27 cellular contexts compared by ENCODE assay signal in genomic region chr13:57491318-57491717, GRCh38.
DNase-seq lines count a peak whose midpoint lies in the region; ATAC-seq, FAIRE-seq and TF ChIP-seq lines count a peak whose summit lies in the region.
"Had no signal": no experiment of that assay in that cellular context is flagged by ENCODE, and none has a peak within 500 bp of the region (broad histone marks: within the 10 kb centered on the region; RNA-seq: fewer than 3 reads in every experiment).

No MANE protein-coding gene starts in this region.

- peaks cover 18% of the 10 kb centered on the region; the same call in 1 of the 2 replicates for H3K9me3 ChIP-seq in HepG2 (ENCODE audit: low read length)
- no peaks in the 10 kb centered on the region for H3K9me3 ChIP-seq in right lobe of liver
- no peaks in the 10 kb centered on the region for H3K9me3 ChIP-seq in Loucy (ENCODE audit: insufficient read depth, low read depth, low read length)
- H3K9me3 ChIP-seq in H1 (ENCODE audit: insufficient read depth in 2 of 2, low read depth in 1 of 2, low read length in 1 of 2) = no peaks in the 10 kb centered on the region; a peak in 1 of 4 replicates
- H3K9me3 ChIP-seq: BE2C, BLaER1 had no signal

- no peaks in the 10 kb centered on the region for H4K20me1 ChIP-seq in HepG2 (ENCODE audit: insufficient read depth, low read length)
- no peaks in the 10 kb centered on the region for H4K20me1 ChIP-seq in Loucy (ENCODE audit: insufficient read depth, low read length, poor library complexity, severe bottlenecking)
- H4K20me1 ChIP-seq in H1 (replicated peaks in 1 of 2; ENCODE audit: control insufficient read depth in 1 of 2, insufficient read depth in 2 of 2, low read length in 2 of 2) = no peaks in the 10 kb centered on the region
- H4K20me1 ChIP-seq: BLaER1 had no signal

- WGBS in HepG2 (ENCODE audit: low lambda C conversion rate) = 4% methylated on average over 1 of the region's 1 CpG
- WGBS in right lobe of liver (ENCODE audit: insufficient coverage, low coverage, low lambda C conversion rate, missing lambda C conversion rate) = 41% methylated on average over 1 of the region's 1 CpG
- WGBS in H1 (ENCODE audit: extremely low coverage in 1 of 2, insufficient coverage in 1 of 2, insufficient read length in 1 of 2, insufficient replicate concordance in 2 of 2, low coverage in 1 of 2, low lambda C conversion rate in 2 of 2, missing lambda C conversion rate in 1 of 2), 2 experiments = 96% methylated on average over 1 of the region's 1 CpG; no CpG with 5 or more reads in 1 of the 2 experiments

- no peaks in the 10 kb centered on the region for H3F3A ChIP-seq in Loucy (ENCODE audit: low read depth)

- DNase-seq in HepG2 (ENCODE audit: low spot score) = no peak
- no peak for DNase-seq in right lobe of liver
- DNase-seq in H1 (ENCODE audit: low read depth in 1 of 2, low spot score in 2 of 2) = no peak
- DNase-seq in NCI-H774 (lab: John Stamatoyannopoulos, UW) = no peak
- DNase-seq in amygdala (lab: John Stamatoyannopoulos, UW) = no peak
- DNase-seq: ACHN; BE2C; C1 segment of cervical spinal cord; CD4-positive, alpha-beta memory T cell; CD4-positive, CD25-positive, alpha-beta regulatory T cell; CD8-positive, alpha-beta memory T cell; COR-L47; DMS 273 treated with DMSO at 0.1 percent for 48 hours; DMS153; DMS53; DMS79; DND-41; EL; GDM1 had no signal

- TF ChIP-seq EP300 in HepG2 (IDR thresholded peaks at IDR 0.05; ENCODE audit: low read depth in 2 of 2, low read length in 2 of 2) (no peak), HepG2 (CRISPR knock-in tag; IDR thresholded peaks at IDR 0.05; ENCODE audit: borderline replicate concordance) (no peak), H1 (IDR thresholded peaks at IDR 0.05; ENCODE audit: borderline replicate concordance in 1 of 2, low read depth in 2 of 2, low read length in 2 of 2) (no peak)

- H3K4me1 ChIP-seq in HepG2 (ENCODE audit: insufficient read depth, low read length) (no peaks in the 10 kb centered on the region), right lobe of liver (no peaks in the 10 kb centered on the region), Loucy (ENCODE audit: insufficient read depth, low read length, poor library complexity, severe bottlenecking) (no peaks in the 10 kb centered on the region), H1 (replicated peaks in 1 of 4; ENCODE audit: control insufficient read depth in 3 of 4, insufficient read depth in 4 of 4, low read length in 3 of 4) (no peaks in the 10 kb centered on the region)
- H3K4me1 ChIP-seq: BE2C, BLaER1 had no signal

- H3K4ac ChIP-seq in H1 (replicated peaks; ENCODE audit: insufficient read length, low read depth, low read length) = no peak overlapping the region

- no peak overlapping the region for H3K18ac ChIP-seq in H1 (ENCODE audit: extremely low read depth, low read length)

- H3K36me3 ChIP-seq in HepG2 (replicated peaks in 1 of 2; ENCODE audit: control insufficient read depth in 1 of 2, insufficient read depth in 2 of 2, low read length in 2 of 2) = no peaks in the 10 kb centered on the region
- no peaks in the 10 kb centered on the region for H3K36me3 ChIP-seq in right lobe of liver
- H3K36me3 ChIP-seq in Loucy (ENCODE audit: insufficient read depth, low read length) = no peaks in the 10 kb centered on the region
- H3K36me3 ChIP-seq in H1 (ENCODE audit: control insufficient read depth in 2 of 4, insufficient read depth in 4 of 4, low read length in 3 of 4) = no peaks in the 10 kb centered on the region
- H3K36me3 ChIP-seq: BE2C, BLaER1 had no signal

- TF ChIP-seq CTCF in HepG2 (CRISPR knock-in tag; IDR thresholded peaks at IDR 0.05) (no peak), right lobe of liver (IDR thresholded peaks at IDR 0.05) (no peak), Loucy (conservative IDR thresholded peaks at IDR 0.05; ENCODE audit: low read length) (no peak), H1 (IDR thresholded peaks at IDR 0.05; ENCODE audit: control extremely low read depth in 1 of 3, insufficient read depth in 1 of 3, low read depth in 1 of 3, low read length in 3 of 3) (no peak)

- no peak overlapping the region for H3K56ac ChIP-seq in H1 (replicated peaks; ENCODE audit: insufficient read length, low read depth, low read length)

- in situ Hi-C loops in HepG2 (cut with HindIII; ENCODE audit: extremely low pct_ligation_motif_present, low pct_unique_long_range_greater_than_20kb) = no loop called here

- CTCF ChIA-PET in HepG2 (lab: Yijun Ruan, JAX; ENCODE audit: low intra/inter-chr PET ratio, low total read pairs) (no interaction called here), H1 (lab: Charles Lee; ENCODE audit: partially characterized antibody) (no interaction called here)

- no peaks in the 10 kb centered on the region for H3K23me2 ChIP-seq in H1 (ENCODE audit: low read depth, low read length)

- H3K4me3 ChIP-seq in HepG2 (replicated peaks in 1 of 3; ENCODE audit: insufficient read depth in 1 of 3, low read depth in 2 of 3, low read length in 3 of 3) (no peak overlapping the region), right lobe of liver (no peak overlapping the region), Loucy (ENCODE audit: low read length, poor library complexity, severe bottlenecking) (no peak overlapping the region), H1 (ENCODE audit: extremely low read depth in 1 of 4, insufficient read depth in 2 of 4, low read depth in 3 of 4, low read length in 4 of 4) (no peak overlapping the region)
- H3K4me3 ChIP-seq: BLaER1, GM12878 had no signal

- H3K79me2 ChIP-seq in HepG2 (ENCODE audit: insufficient read depth, low read length) = no peaks in the 10 kb centered on the region
- no peaks in the 10 kb centered on the region for H3K79me2 ChIP-seq in Loucy (ENCODE audit: insufficient read depth, low read length)
- H3K79me2 ChIP-seq in H1 (ENCODE audit: control insufficient read depth in 1 of 2, insufficient read depth in 2 of 2, low read length in 2 of 2) = no peaks in the 10 kb centered on the region

- no peak for FAIRE-seq in HepG2 (lab: Jason Lieb, UNC)
- no peak for FAIRE-seq in H1 (lab: Jason Lieb, UNC)
- FAIRE-seq: GM12878, GM12892, GM18507, GM19239 had no signal

- H3K79me1 ChIP-seq in H1 (ENCODE audit: low read depth, low read length) = no peaks in the 10 kb centered on the region

- no peak overlapping the region for H4K8ac ChIP-seq in H1 (ENCODE audit: extremely low read depth, insufficient read depth, low read length)

- no peak overlapping the region for H3K27ac ChIP-seq in HepG2 (ENCODE audit: extremely low read length, insufficient read depth, low read length)
- no peak overlapping the region for H3K27ac ChIP-seq in right lobe of liver
- H3K27ac ChIP-seq in H1 (ENCODE audit: low read depth, low read length) = no peak overlapping the region
- H3K27ac ChIP-seq: 22Rv1, BLaER1 had no signal

- BruUV-seq in HepG2 (replicated peaks; lab: Mats Ljungman, UMichigan) = no TSS peak

- H2BK12ac ChIP-seq in H1 (ENCODE audit: low read depth, low read length) = no peak overlapping the region

- no peak overlapping the region for H3K4me2 ChIP-seq in HepG2 (ENCODE audit: low read depth, low read length)
- peak overlapping the region; percentile 4 for H3K4me2 ChIP-seq in Loucy (ENCODE audit: low read depth, low read length, poor library complexity, severe bottlenecking)
- no peak overlapping the region for H3K4me2 ChIP-seq in H1 (ENCODE audit: insufficient read depth in 1 of 2, low read depth in 2 of 2, low read length in 2 of 2)
- H3K4me2 ChIP-seq: BLaER1 had no signal

- H3K9ac ChIP-seq in HepG2 (ENCODE audit: insufficient read depth, low read depth, low read length) (no peak overlapping the region), Loucy (ENCODE audit: low read depth, low read length, poor library complexity, severe bottlenecking) (no peak overlapping the region), H1 (replicated peaks in 1 of 4; ENCODE audit: extremely low read depth in 1 of 4, low read depth in 3 of 4, low read length in 3 of 4) (no peak overlapping the region)
- H3K9ac ChIP-seq: BLaER1 had no signal

- no peak for TF ChIP-seq RAD21 in HepG2 (CRISPR knock-in tag; IDR thresholded peaks at IDR 0.05)
- TF ChIP-seq RAD21 in H1 (IDR thresholded peaks at IDR 0.05 in 1 of 2, conservative IDR thresholded peaks at IDR 0.05 in 1 of 2; ENCODE audit: low read depth in 2 of 2, low read length in 2 of 2) = no peak

- H2BK20ac ChIP-seq in H1 (ENCODE audit: low read length) = no peak overlapping the region

- no peaks in the 10 kb centered on the region for H3K9me2 ChIP-seq in Loucy (replicated peaks; ENCODE audit: low read depth, low read length)

- no peak overlapping the region for H2BK120ac ChIP-seq in H1 (replicated peaks; ENCODE audit: low read depth, low read length)

- no peak for TF ChIP-seq POLR2A in HepG2 (IDR thresholded peaks at IDR 0.05; ENCODE audit: insufficient read depth in 1 of 2, low read depth in 2 of 2, low read length in 2 of 2)
- no peak for TF ChIP-seq POLR2A in right lobe of liver (IDR thresholded peaks at IDR 0.05)
- no peak for TF ChIP-seq POLR2A in H1 (IDR thresholded peaks at IDR 0.05; ENCODE audit: control extremely low read depth in 1 of 2, low read depth in 2 of 2, low read length in 2 of 2)

- no peak overlapping the region for H2AK5ac ChIP-seq in H1 (ENCODE audit: low read depth, low read length)

- no peak overlapping the region for H3K14ac ChIP-seq in H1 (ENCODE audit: insufficient read length)

- H3K27me3 ChIP-seq in HepG2 (ENCODE audit: control insufficient read depth in 1 of 2, insufficient read depth in 2 of 2, low read length in 2 of 2) (no peaks in the 10 kb centered on the region), right lobe of liver (no peaks in the 10 kb centered on the region), Loucy (ENCODE audit: insufficient read depth, low read length, poor library complexity, severe bottlenecking) (no peaks in the 10 kb centered on the region), H1 (replicated peaks in 1 of 4; ENCODE audit: control insufficient read depth in 3 of 4, extremely low read depth in 1 of 4, insufficient read depth in 3 of 4, low read length in 3 of 4) (no peaks in the 10 kb centered on the region)
- H3K27me3 ChIP-seq: BE2C, BLaER1 had no signal

- ATAC-seq in HepG2 (no peak), right lobe of liver (no peak), GM19324 (IDR thresholded peaks at IDR 0.05; ENCODE audit: low FRiP score, unreplicated experiment) (no peak)
- ATAC-seq: GM12878 had no signal

- H4K5ac ChIP-seq in H1 (ENCODE audit: insufficient read length, low read depth, low read length) = no peak overlapping the region

- intact Hi-C loops in HepG2 (cut with micrococcal nuclease; ENCODE audit: unreplicated experiment) (no loop called here), right lobe of liver (cut with DNase I) (no loop called here)

- no peak overlapping the region for H4K91ac ChIP-seq in H1 (replicated peaks; ENCODE audit: insufficient read length, low read length)

- H2BK15ac ChIP-seq in H1 (ENCODE audit: low read length) = no peak overlapping the region

- H3K23ac ChIP-seq in H1 (ENCODE audit: insufficient read length) = no peak overlapping the region

- H2AFZ ChIP-seq in HepG2 (ENCODE audit: low read length) (no peak overlapping the region), Loucy (ENCODE audit: low read length) (no peak overlapping the region), H1 (ENCODE audit: low read length) (no peak overlapping the region)

- POLR2A ChIA-PET in HepG2 (lab: Yijun Ruan, JAX) (no interaction called here), H1 (lab: Charles Lee; ENCODE audit: partially characterized antibody) (no interaction called here)

- H2BK5ac ChIP-seq in H1 (ENCODE audit: low read depth, low read length) = no peak overlapping the region

TF ChIP-seq in H1, 55 proteins besides CTCF, POLR2A, EP300 and RAD21 (continues in another document):
- no peak for TF ChIP-seq CEBPB (IDR thresholded peaks at IDR 0.05; ENCODE audit: low read depth, low read length)

Comparison
In these comparisons a context has a peak if more than half of its experiments do, and no peak if none do; other contexts are left out.
1. Of the 41 proteins assayed by ChIP-seq in both HepG2 and H1: peak only in HepG2: none; only in H1: none; in both: MAFK; in neither: 40.